ENCODE assay signal across 10 cellular contexts in the genomic region with DNA sequence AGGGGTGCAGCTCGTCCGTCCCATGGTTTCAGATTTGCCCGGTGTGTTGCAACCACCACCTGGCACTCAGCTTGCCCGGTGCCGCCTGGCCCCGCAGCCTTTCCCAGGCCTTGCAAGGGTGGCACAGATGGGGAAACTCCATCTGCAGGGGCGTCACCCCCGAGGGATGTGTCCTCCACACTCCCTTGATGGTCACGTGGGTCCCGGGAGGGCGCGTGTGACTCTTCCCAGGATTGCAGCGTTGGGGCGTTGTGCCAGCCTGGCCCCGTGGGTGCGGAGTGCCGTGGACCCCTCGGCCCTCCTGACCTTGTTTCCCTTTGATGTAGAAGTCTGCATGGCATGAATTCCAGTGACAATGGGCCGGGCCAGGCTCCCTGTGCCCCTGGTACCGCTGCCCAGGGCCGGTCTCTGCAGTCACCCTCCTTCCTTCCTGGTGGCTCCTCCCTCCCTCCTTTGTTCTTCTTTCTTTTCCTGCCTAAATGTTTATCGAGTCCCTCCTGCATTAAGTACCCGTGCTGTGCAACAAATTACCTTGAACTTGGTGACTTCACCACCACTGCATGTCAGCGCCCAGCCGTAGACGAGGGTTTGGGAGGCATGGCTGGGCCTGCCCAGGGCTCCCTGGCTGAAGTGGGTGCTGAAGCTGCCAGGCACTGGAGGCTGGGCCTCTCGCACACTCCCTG. TPM values are rescaled to one million over a fixed set of nuclear protein-coding genes. Genes with fewer than 3 reads are reported as not detected.
DNase-seq lines count a peak whose midpoint lies in the region; ATAC-seq and TF ChIP-seq lines count a peak whose summit lies in the region.
"Had no signal": no experiment of that assay in that cellular context is flagged by ENCODE, and none has a peak within 500 bp of the region (broad histone marks: within the 10 kb centered on the region; RNA-seq: fewer than 3 reads in every experiment).

No MANE protein-coding gene starts in this region.

- no peak overlapping the region for H3K4me3 ChIP-seq in NT2/D1 (ENCODE audit: insufficient read length, low read depth)
- H3K4me3 ChIP-seq in fibroblast of the aortic adventitia (ENCODE audit: low read depth, low read length) = no peak overlapping the region
- peak overlapping the region in 3 of 4 donors; percentile 16 to 43 (median 40) for H3K4me3 ChIP-seq in upper lobe of left lung
- H3K4me3 ChIP-seq in uterus = no peak overlapping the region

- intact Hi-C loops in uterus (cut with DNase I; ENCODE audit: low total_unique reads) = no loop called here

- DNase-seq in activated CD4-positive, alpha-beta T cell treated with anti-CD3 and anti-CD28 coated beads, Interleukin-2, amount 10 ng/mL, durations not matched to agents 7 days and 5 days = no peak
- no peak for DNase-seq in activated CD4-positive, alpha-beta T cell treated with anti-CD3 and anti-CD28 coated beads, Interleukin-2, amount 50 U/mL, for 48 hours
- DNase-seq in NT2/D1 (ENCODE audit: low read depth, low spot score) = no peak
- peak; percentile 7 for DNase-seq in fibroblast of the aortic adventitia (ENCODE audit: low read depth)
- peak; percentile 76 to 85 for DNase-seq in upper lobe of left lung
- no peak for DNase-seq in uterus
- DNase-seq in NK-92 (lab: John Stamatoyannopoulos, UW; ENCODE audit: unreplicated experiment) = no peak
- DNase-seq: activated effector memory CD4-positive, alpha-beta T cell treated with anti-CD3 and anti-CD28 coated beads, Interleukin-2, amount 50 U/mL, for 16 hours; occipital lobe had no signal

- no peaks in the 10 kb centered on the region for H3K9me3 ChIP-seq in NT2/D1 (ENCODE audit: insufficient read depth, low read length)
- no peaks in the 10 kb centered on the region for H3K9me3 ChIP-seq in upper lobe of left lung
- no peaks in the 10 kb centered on the region for H3K9me3 ChIP-seq in uterus

- peak overlapping the region in 3 of 4 donors; percentile 30 to 53 (median 49) for H3K27ac ChIP-seq in upper lobe of left lung
- H3K27ac ChIP-seq in uterus = no peak overlapping the region

- no peaks in the 10 kb centered on the region for H3K27me3 Mint-ChIP-seq in activated CD4-positive, alpha-beta T cell treated with anti-CD3 and anti-CD28 coated beads, Interleukin-2, amount 10 ng/mL, durations not matched to agents 7 days and 5 days

- H3K36me3 Mint-ChIP-seq in activated CD4-positive, alpha-beta T cell treated with anti-CD3 and anti-CD28 coated beads, Interleukin-2, amount 10 ng/mL, durations not matched to agents 7 days and 5 days (ENCODE audit: low read depth) = no peaks in the 10 kb centered on the region

- peaks cover 17% of the 10 kb centered on the region for H3K4me1 Mint-ChIP-seq in activated CD4-positive, alpha-beta T cell treated with anti-CD3 and anti-CD28 coated beads, Interleukin-2, amount 10 ng/mL, durations not matched to agents 7 days and 5 days

- H3K36me3 ChIP-seq in NT2/D1 (ENCODE audit: insufficient read depth, insufficient read length, low read length) (peaks cover 16% of the 10 kb centered on the region), upper lobe of left lung (no peaks in the 10 kb centered on the region), uterus (no peaks in the 10 kb centered on the region)

- no peak overlapping the region for H3K4me3 Mint-ChIP-seq in activated CD4-positive, alpha-beta T cell treated with anti-CD3 and anti-CD28 coated beads, Interleukin-2, amount 10 ng/mL, durations not matched to agents 7 days and 5 days

- H3K4me1 ChIP-seq in NT2/D1 (ENCODE audit: insufficient read depth, insufficient read length) = peaks cover 46% of the 10 kb centered on the region
- peaks cover 24 to 31% (median 28%) of the 10 kb centered on the region in 4 donors for H3K4me1 ChIP-seq in upper lobe of left lung
- H3K4me1 ChIP-seq in uterus = peaks cover 0 to 8% of the 10 kb centered on the region in 2 donors

- no peaks in the 10 kb centered on the region for H3K9me3 Mint-ChIP-seq in activated CD4-positive, alpha-beta T cell treated with anti-CD3 and anti-CD28 coated beads, Interleukin-2, amount 10 ng/mL, durations not matched to agents 7 days and 5 days

- H3K9ac ChIP-seq in NT2/D1 (ENCODE audit: insufficient read length, low read depth) = peak overlapping the region; percentile 50

- peak; percentile 38 to 47 for ATAC-seq in upper lobe of left lung (ENCODE audit: low FRiP score in 2 of 2)
- ATAC-seq in HG03521 (IDR thresholded peaks at IDR 0.05; ENCODE audit: unreplicated experiment) = no peak

- no peak for TF ChIP-seq CTCF in fibroblast of the aortic adventitia (IDR thresholded peaks at IDR 0.05; ENCODE audit: insufficient read depth, low read length)
- peak in 1 of 6 experiments; percentile 10 for TF ChIP-seq CTCF in upper lobe of left lung (IDR thresholded peaks at IDR 0.05)
- no peak for TF ChIP-seq CTCF in uterus (IDR thresholded peaks at IDR 0.05)

- CTCF ChIA-PET in activated CD4-positive, alpha-beta T cell treated with anti-CD3 and anti-CD28 coated beads, Interleukin-2, amount 10 ng/mL, durations not matched to agents 7 days and 5 days (lab: Charles Lee) = interaction anchor here (1.8 to 4.1 kb wide), 2 partner anchors 13 to 163 kb away, joined by 5 to 13 read pairs; no protein-coding TSS in a partner anchor

- peak overlapping the region; percentile 38 for H3K27ac Mint-ChIP-seq in activated CD4-positive, alpha-beta T cell treated with anti-CD3 and anti-CD28 coated beads, Interleukin-2, amount 10 ng/mL, durations not matched to agents 7 days and 5 days

- no peak for TF ChIP-seq EP300 in upper lobe of left lung (IDR thresholded peaks at IDR 0.05)

- POLR2A ChIA-PET in activated CD4-positive, alpha-beta T cell treated with anti-CD3 and anti-CD28 coated beads, Interleukin-2, amount 10 ng/mL, durations not matched to agents 7 days and 5 days (lab: Charles Lee) = no interaction called here

- peak in 1 of 4 donors; percentile 20 for TF ChIP-seq POLR2A in upper lobe of left lung (IDR thresholded peaks at IDR 0.05)
- no peak for TF ChIP-seq POLR2A in uterus (IDR thresholded peaks at IDR 0.05)

- WGBS in upper lobe of left lung, 2 donors = 15 to 26% methylated on average over 13 to 27 of the region's 27 CpGs

- H3K27me3 ChIP-seq in NT2/D1 (ENCODE audit: insufficient read depth, insufficient read length) (no peaks in the 10 kb centered on the region), upper lobe of left lung (no peaks in the 10 kb centered on the region), uterus (no peaks in the 10 kb centered on the region)

RNA-seq across cellular contexts. Expression of gene RRP1, which starts 22.9 kb away (rescaled TPM):
- 10 to 100 TPM; 25.3 to 28.5 TPM for total RNA-seq in activated CD4-positive, alpha-beta T cell treated with anti-CD3 and anti-CD28 coated beads, Interleukin-2, amount 10 ng/mL, durations not matched to agents 7 days and 5 days
- total RNA-seq in fibroblast of the aortic adventitia (ENCODE audit: low replicate concordance) = 18.2 and 23.0 TPM in 2 replicates
- 10 to 100 TPM; 12.0 to 25.1 (median 20.9) TPM for total RNA-seq in upper lobe of left lung
- 10 to 100 TPM; 11.0 to 31.5 (median 19.5) TPM for total RNA-seq in uterus

RNA-seq across cellular contexts. Expression of gene CSTB, which starts 36.2 kb away (rescaled TPM):
- 10 to 100 TPM; 44.4 to 48.7 TPM for total RNA-seq in activated CD4-positive, alpha-beta T cell treated with anti-CD3 and anti-CD28 coated beads, Interleukin-2, amount 10 ng/mL, durations not matched to agents 7 days and 5 days
- total RNA-seq in fibroblast of the aortic adventitia (ENCODE audit: low replicate concordance) (5.5 and 32.2 TPM in 2 replicates), upper lobe of left lung (100 to 1,000 TPM in 2 of 6 donors, 10 to 100 TPM in 4; 19.9 to 122 (median 51.3) TPM), uterus (10 to 100 TPM in 1 of 4 donors, 1 to 10 TPM in 3; 2.0 to 31.2 (median 5.6) TPM)

RNA-seq across cellular contexts. Expression of gene AGPAT3, which starts 52.7 kb away (rescaled TPM):
- total RNA-seq in activated CD4-positive, alpha-beta T cell treated with anti-CD3 and anti-CD28 coated beads, Interleukin-2, amount 10 ng/mL, durations not matched to agents 7 days and 5 days = 10 to 100 TPM; 80.3 to 93.1 TPM
- total RNA-seq in fibroblast of the aortic adventitia (ENCODE audit: low replicate concordance) (16.3 and 29.0 TPM in 2 replicates), upper lobe of left lung (100 to 1,000 TPM in 1 of 6 donors, 10 to 100 TPM in 5; 55.0 to 102 (median 70.0) TPM), uterus (10 to 100 TPM in 3 of 4 donors, 1 to 10 TPM in 1; 6.8 to 43.4 (median 28.4) TPM)

Comparison
In these comparisons a context has a peak if more than half of its experiments do, and no peak if none do; other contexts are left out.
1. DNase-seq: peak in fibroblast of the aortic adventitia (single experiment) and upper lobe of left lung (2 of 2); none in activated CD4-positive, alpha-beta T cell treated with anti-CD3 and anti-CD28 coated beads, Interleukin-2, amount 10 ng/mL, durations not matched to agents 7 days and 5 days (single experiment), activated CD4-positive, alpha-beta T cell treated with anti-CD3 and anti-CD28 coated beads, Interleukin-2, amount 50 U/mL, for 48 hours (0 of 2), NT2/D1 (single experiment), uterus (0 of 2) and NK-92 (single experiment).
2. H3K4me3 ChIP-seq: peak in upper lobe of left lung (3 of 4); none in NT2/D1 (single experiment), fibroblast of the aortic adventitia (single experiment) and uterus (0 of 2).
3. H3K27ac ChIP-seq: peak in upper lobe of left lung (3 of 4); none in uterus (0 of 2).